ENCODE assay signal across 8 cellular contexts in genomic region chr1:36304970-36305914, GRCh38. TPM values are rescaled to one million over a fixed set of nuclear protein-coding genes. Genes with fewer than 3 reads are reported as not detected.
DNase-seq lines count a peak whose midpoint lies in the region; ATAC-seq, FAIRE-seq and TF ChIP-seq lines count a peak whose summit lies in the region.

No MANE protein-coding gene starts in this region.

- H3K27ac Mint-ChIP-seq in stimulated activated effector memory CD8-positive, alpha-beta T cell treated with anti-CD3 and anti-CD28 coated beads, Interleukin-12 subunit alpha, Interleukin-12 subunit beta, amount 100 ng/mL, for 72 hours, result peak overlapping the region; percentile 44

- no peaks in the 10 kb centered on the region for H3K9me3 Mint-ChIP-seq in stimulated activated effector memory CD8-positive, alpha-beta T cell treated with anti-CD3 and anti-CD28 coated beads, Interleukin-12 subunit alpha, Interleukin-12 subunit beta, amount 100 ng/mL, for 72 hours

- H3K27me3 ChIP-seq in HUES64 (ENCODE audit: insufficient read depth, low read length), result no peaks in the 10 kb centered on the region

- peak overlapping the region; percentile 64; the same call in 1 of the 2 replicates for H3K9ac ChIP-seq in HUES64 (ENCODE audit: low read depth, low read length)
- H3K9ac ChIP-seq in kidney (ENCODE audit: low read length in 2 of 2), result no peak overlapping the region

- ATAC-seq in stimulated activated effector memory CD8-positive, alpha-beta T cell treated with anti-CD3 and anti-CD28 coated beads, Interleukin-12 subunit alpha, Interleukin-12 subunit beta, amount 100 ng/mL, for 72 hours, result no peak
- ATAC-seq in HG03520 (IDR thresholded peaks at IDR 0.05; ENCODE audit: unreplicated experiment) (no peak), HG03039 (IDR thresholded peaks at IDR 0.05; ENCODE audit: unreplicated experiment) (no peak), HG03135 (IDR thresholded peaks at IDR 0.05; ENCODE audit: unreplicated experiment) (no peak)

- intact Hi-C loops in kidney (cut with DNase I), result no loop called here

- H3K4me3 ChIP-seq in HUES64 (ENCODE audit: low read length) (peak overlapping the region; percentile 70), kidney (ENCODE audit: low read length in 2 of 2) (no peak overlapping the region)

- no peak for TF ChIP-seq CTCF in kidney (IDR thresholded peaks at IDR 0.05; ENCODE audit: borderline replicate concordance, extremely low read depth, insufficient read depth)

- H3K9me3 ChIP-seq in HUES64 (ENCODE audit: insufficient read depth, low read depth, low read length), result no peaks in the 10 kb centered on the region
- H3K9me3 ChIP-seq in kidney (ENCODE audit: control insufficient read depth in 1 of 2, low read length in 2 of 2), result no peaks in the 10 kb centered on the region

- H3K4me1 Mint-ChIP-seq in stimulated activated effector memory CD8-positive, alpha-beta T cell treated with anti-CD3 and anti-CD28 coated beads, Interleukin-12 subunit alpha, Interleukin-12 subunit beta, amount 100 ng/mL, for 72 hours, result peaks cover 56% of the 10 kb centered on the region

- H3K4me3 Mint-ChIP-seq in stimulated activated effector memory CD8-positive, alpha-beta T cell treated with anti-CD3 and anti-CD28 coated beads, Interleukin-12 subunit alpha, Interleukin-12 subunit beta, amount 100 ng/mL, for 72 hours, result peak overlapping the region; percentile 93

- H3K36me3 ChIP-seq in HUES64 (ENCODE audit: insufficient read depth, low read length) (peaks cover 62% of the 10 kb centered on the region), kidney (ENCODE audit: control insufficient read depth in 1 of 2, insufficient read depth in 2 of 2, low read length in 2 of 2) (peaks cover 20 to 31% of the 10 kb centered on the region in 2 donors)

- FAIRE-seq in kidney (lab: Jason Lieb, UNC), result no peak

- 94% methylated on average over 9 of the region's 10 CpGs for WGBS in HUES64

- peaks cover 95% of the 10 kb centered on the region for H3K36me3 Mint-ChIP-seq in stimulated activated effector memory CD8-positive, alpha-beta T cell treated with anti-CD3 and anti-CD28 coated beads, Interleukin-12 subunit alpha, Interleukin-12 subunit beta, amount 100 ng/mL, for 72 hours

- H3K4me1 ChIP-seq in HUES64 (ENCODE audit: insufficient read depth, low read length) (peaks cover 16% of the 10 kb centered on the region), kidney (ENCODE audit: control insufficient read depth in 1 of 2, insufficient read depth in 1 of 2, low read depth in 1 of 2, low read length in 2 of 2) (peaks cover 10 to 11% of the 10 kb centered on the region in 2 donors)

- H3K27ac ChIP-seq in HUES64 (ENCODE audit: low read depth, low read length), result peak overlapping the region; percentile 74; the same call in 1 of the 2 replicates
- H3K27ac ChIP-seq in kidney (ENCODE audit: low read depth in 2 of 2, low read length in 2 of 2), result peak overlapping the region; percentile 57 to 86

- peak; percentile 59 to 65 for DNase-seq in activated T-cell treated with anti-CD3 and anti-CD28 coated beads, Interleukin-2, amount 50 U/mL, for 48 hours
- DNase-seq in kidney, result no peak
- no peak for DNase-seq in stimulated activated effector memory CD8-positive, alpha-beta T cell treated with anti-CD3 and anti-CD28 coated beads, Interleukin-12 subunit alpha, Interleukin-12 subunit beta, amount 100 ng/mL, for 72 hours (ENCODE audit: low spot score in 2 of 2)
- DNase-seq in NCI-H510A (lab: John Stamatoyannopoulos, UW), result no peak

RNA-seq across cellular contexts. Expression of gene SH3D21, which starts 0.9 kb away (rescaled TPM):
- 5.9 TPM for polyA plus RNA-seq in HUES64 (2013, experiment 1 of 2)
- polyA plus RNA-seq in HUES64 (2013, experiment 2 of 2), result 7.3 TPM
- total RNA-seq in kidney, result 33.4 TPM
- 5.7 TPM for polyA plus RNA-seq in kidney (ENCODE audit: insufficient read depth, low read depth, low replicate concordance)

RNA-seq across cellular contexts. Expression of gene EVA1B, which starts 18.2 kb away (rescaled TPM):
- polyA plus RNA-seq in HUES64 (2013, experiment 1 of 2), result 17.2 TPM
- polyA plus RNA-seq in HUES64 (2013, experiment 2 of 2), result 31.1 TPM
- total RNA-seq in kidney, result 31.8 TPM
- polyA plus RNA-seq in kidney (ENCODE audit: insufficient read depth, low read depth, low replicate concordance), result 91.8 TPM

Comparison
In these comparisons a context has a peak if more than half of its experiments do, and no peak if none do; other contexts are left out.
1. DNase-seq: peak in activated T-cell treated with anti-CD3 and anti-CD28 coated beads, Interleukin-2, amount 50 U/mL, for 48 hours (2 of 2); none in kidney (single experiment), stimulated activated effector memory CD8-positive, alpha-beta T cell treated with anti-CD3 and anti-CD28 coated beads, Interleukin-12 subunit alpha, Interleukin-12 subunit beta, amount 100 ng/mL, for 72 hours (0 of 2) and NCI-H510A (single experiment).